Comparison of ENCODE assay signal across 8 cellular contexts in genomic region chr20:41173161-41173721, GRCh38. TPM values are rescaled to one million over a fixed set of nuclear protein-coding genes. Genes with fewer than 3 reads are reported as not detected.
DNase-seq lines count a peak whose midpoint lies in the region; ATAC-seq and TF ChIP-seq lines count a peak whose summit lies in the region.

No MANE protein-coding gene starts in this region.

- H3K9me2 ChIP-seq in GM23338 (ENCODE audit: insufficient read depth): no peaks in the 10 kb centered on the region

- H3K4me1 ChIP-seq in GM23338 (ENCODE audit: insufficient read depth) (no peaks in the 10 kb centered on the region; the same call in 1 of the 2 replicates), liver (ENCODE audit: control insufficient read depth in 4 of 4, insufficient read depth in 4 of 4, low read length in 3 of 4) (peaks cover 0 to 5% (median 0%) of the 10 kb centered on the region in 4 donors)

- no peak overlapping the region for H3K9ac ChIP-seq in liver (ENCODE audit: low read depth in 1 of 2, low read length in 2 of 2)

- no peak overlapping the region for H3K27ac ChIP-seq in GM23338 (ENCODE audit: low read depth)
- H3K27ac ChIP-seq in cingulate gyrus (ENCODE audit: low read depth, low read length): peak overlapping the region; percentile 93
- peak overlapping the region in 1 of 2 donors; percentile 10 for H3K27ac ChIP-seq in liver (ENCODE audit: low read depth in 1 of 2, low read length in 2 of 2)

- no peaks in the 10 kb centered on the region for H3K27me3 ChIP-seq in GM23338 (ENCODE audit: insufficient read depth)
- H3K27me3 ChIP-seq in liver (ENCODE audit: control insufficient read depth in 4 of 4, insufficient read depth in 4 of 4, low read length in 3 of 4): no peaks in the 10 kb centered on the region

- peak overlapping the region; percentile 64; the same call in 1 of the 2 replicates for H3K27ac Mint-ChIP-seq in GM23338
- H3K27ac Mint-ChIP-seq in activated CD4-positive, alpha-beta T cell treated with anti-CD3 and anti-CD28 coated beads, Interleukin-2, amount 10 ng/mL, durations not matched to agents 24 days and 14 days: peak overlapping the region; percentile 46

- no peak overlapping the region for H2AFZ ChIP-seq in GM23338

- 17% methylated on average over 9 of the region's 9 CpGs for WGBS in liver

- H3K4me3 ChIP-seq in GM23338 (no peak overlapping the region), liver (ENCODE audit: low read depth in 1 of 3, low read length in 3 of 3) (no peak overlapping the region)

- peaks cover 31% of the 10 kb centered on the region for H3K36me3 ChIP-seq in GM23338 (ENCODE audit: insufficient read depth)
- peaks cover 1 to 39% (median 6%) of the 10 kb centered on the region in 4 donors for H3K36me3 ChIP-seq in liver (ENCODE audit: control insufficient read depth in 4 of 4, insufficient read depth in 3 of 4, low read depth in 1 of 4, low read length in 3 of 4)

- peaks cover 8% of the 10 kb centered on the region for H4K20me1 ChIP-seq in GM23338 (replicated peaks; ENCODE audit: insufficient read depth)

- H3F3A ChIP-seq in GM23338 (replicated peaks; ENCODE audit: low read depth): peaks cover 6% of the 10 kb centered on the region; the same call in 1 of the 2 replicates

- peaks cover 86% of the 10 kb centered on the region for H3K36me3 Mint-ChIP-seq in GM23338 (ENCODE audit: low read depth)
- peaks cover 73% of the 10 kb centered on the region for H3K36me3 Mint-ChIP-seq in activated CD4-positive, alpha-beta T cell treated with anti-CD3 and anti-CD28 coated beads, Interleukin-2, amount 10 ng/mL, durations not matched to agents 24 days and 14 days (ENCODE audit: low read depth)

- ATAC-seq in GM23338: peak; percentile 95
- no peak for ATAC-seq in HG02759 (IDR thresholded peaks at IDR 0.05; ENCODE audit: unreplicated experiment)

- TF ChIP-seq RAD21 in liver (IDR thresholded peaks at IDR 0.05): peak; percentile 98 to 99

- TF ChIP-seq CTCF in GM23338 (conservative IDR thresholded peaks at IDR 0.05; ENCODE audit: low read depth in 2 of 2) (peak; percentile 85 to 93), liver (IDR thresholded peaks at IDR 0.05; ENCODE audit: low read depth, low read length, missing input control) (peak; percentile 94)

- H3K79me2 ChIP-seq in GM23338 (replicated peaks; ENCODE audit: insufficient read depth): no peaks in the 10 kb centered on the region

- H3K4me1 Mint-ChIP-seq in GM23338: peaks cover 7% of the 10 kb centered on the region; the same call in 2 of the 3 replicates
- H3K4me1 Mint-ChIP-seq in activated CD4-positive, alpha-beta T cell treated with anti-CD3 and anti-CD28 coated beads, Interleukin-2, amount 10 ng/mL, durations not matched to agents 24 days and 14 days: peaks cover 18% of the 10 kb centered on the region

- no peaks in the 10 kb centered on the region for H3K9me3 ChIP-seq in liver (ENCODE audit: control insufficient read depth in 4 of 4, low read length in 3 of 4)

- DNase-seq in Ammon's horn (ENCODE audit: low spot score) (peak; percentile 91), GM23338 (ENCODE audit: low spot score) (peak; percentile 84), NCI-H2227 (lab: John Stamatoyannopoulos, UW; ENCODE audit: unreplicated experiment) (peak; percentile 89)
- peak; percentile 89 for DNase-seq in activated CD4-positive, alpha-beta T cell treated with anti-CD3 and anti-CD28 coated beads, Interleukin-2, amount 10 ng/mL, durations not matched to agents 24 days and 14 days
- peak; percentile 73 for DNase-seq in stimulated activated CD4-positive, alpha-beta T cell treated with anti-CD3 and anti-CD28 coated beads, Interleukin-4, amount 100 ng/mL, for 1 hour

- H3K27me3 Mint-ChIP-seq in GM23338 (ENCODE audit: insufficient read depth, low read depth, poor library complexity): peaks cover 15% of the 10 kb centered on the region
- H3K27me3 Mint-ChIP-seq in activated CD4-positive, alpha-beta T cell treated with anti-CD3 and anti-CD28 coated beads, Interleukin-2, amount 10 ng/mL, durations not matched to agents 24 days and 14 days: no peaks in the 10 kb centered on the region

- H3K4me2 ChIP-seq in GM23338: no peak overlapping the region

- intact Hi-C loops in activated CD4-positive, alpha-beta T cell treated with anti-CD3 and anti-CD28 coated beads, Interleukin-2, amount 10 ng/mL, durations not matched to agents 24 days and 14 days (cut with micrococcal nuclease): loop anchor here (1.0 to 5.0 kb wide), 3 partner anchors 36 to 167 kb away; partner anchors contain the start of genes LPIN3 and PLCG1

- H3K4me3 Mint-ChIP-seq in GM23338: no peak overlapping the region
- no peak overlapping the region for H3K4me3 Mint-ChIP-seq in activated CD4-positive, alpha-beta T cell treated with anti-CD3 and anti-CD28 coated beads, Interleukin-2, amount 10 ng/mL, durations not matched to agents 24 days and 14 days

- H3K9me3 Mint-ChIP-seq in GM23338: no peaks in the 10 kb centered on the region; the same call in 2 of the 3 replicates
- no peaks in the 10 kb centered on the region for H3K9me3 Mint-ChIP-seq in activated CD4-positive, alpha-beta T cell treated with anti-CD3 and anti-CD28 coated beads, Interleukin-2, amount 10 ng/mL, durations not matched to agents 24 days and 14 days

TF ChIP-seq in GM23338, 12 proteins besides CTCF, POLR2A, EP300 and RAD21 (continues in another document):
- TF ChIP-seq, protein P1, sequence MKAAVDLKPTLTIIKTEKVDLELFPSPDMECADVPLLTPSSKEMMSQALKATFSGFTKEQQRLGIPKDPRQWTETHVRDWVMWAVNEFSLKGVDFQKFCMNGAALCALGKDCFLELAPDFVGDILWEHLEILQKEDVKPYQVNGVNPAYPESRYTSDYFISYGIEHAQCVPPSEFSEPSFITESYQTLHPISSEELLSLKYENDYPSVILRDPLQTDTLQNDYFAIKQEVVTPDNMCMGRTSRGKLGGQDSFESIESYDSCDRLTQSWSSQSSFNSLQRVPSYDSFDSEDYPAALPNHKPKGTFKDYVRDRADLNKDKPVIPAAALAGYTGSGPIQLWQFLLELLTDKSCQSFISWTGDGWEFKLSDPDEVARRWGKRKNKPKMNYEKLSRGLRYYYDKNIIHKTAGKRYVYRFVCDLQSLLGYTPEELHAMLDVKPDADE (IDR thresholded peaks at IDR 0.05): no peak
- TF ChIP-seq NANOG (IDR thresholded peaks at IDR 0.05; ENCODE audit: borderline replicate concordance): no peak

TF ChIP-seq in liver, 16 proteins besides CTCF, POLR2A, EP300 and RAD21:
- no peak for TF ChIP-seq TAF1 (conservative IDR thresholded peaks at IDR 0.05)
- TF ChIP-seq FOXA1 (IDR thresholded peaks at IDR 0.05): no peak
- peak in 1 of 2 donors; percentile 13 for TF ChIP-seq RXRA (IDR thresholded peaks at IDR 0.05)
- TF ChIP-seq, protein P2, sequence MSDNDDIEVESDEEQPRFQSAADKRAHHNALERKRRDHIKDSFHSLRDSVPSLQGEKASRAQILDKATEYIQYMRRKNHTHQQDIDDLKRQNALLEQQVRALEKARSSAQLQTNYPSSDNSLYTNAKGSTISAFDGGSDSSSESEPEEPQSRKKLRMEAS (IDR thresholded peaks at IDR 0.05): no peak

RNA-seq across cellular contexts. Expression of gene PLCG1, which starts 35.9 kb away (rescaled TPM):
- 174 and 206 TPM in 2 replicates for total RNA-seq in GM23338 (2014; rRNA removed; shearing (Covaris generic))
- 23.8 and 27.4 TPM in 2 replicates for polyA plus RNA-seq in GM23338 (2016; fragmentation: Nextera tagmentation; extraction: Ambion mirVana)
- total RNA-seq in activated CD4-positive, alpha-beta T cell treated with anti-CD3 and anti-CD28 coated beads, Interleukin-2, amount 10 ng/mL, durations not matched to agents 24 days and 14 days: 246 and 255 TPM in 2 replicates
- 10 to 100 TPM; 25.8 to 30.4 TPM for total RNA-seq in liver
- polyA plus RNA-seq in liver: 1 to 10 TPM; 2.0 to 6.3 TPM
